Comparison of ENCODE assay signal across 11 cellular contexts in the genomic region with DNA sequence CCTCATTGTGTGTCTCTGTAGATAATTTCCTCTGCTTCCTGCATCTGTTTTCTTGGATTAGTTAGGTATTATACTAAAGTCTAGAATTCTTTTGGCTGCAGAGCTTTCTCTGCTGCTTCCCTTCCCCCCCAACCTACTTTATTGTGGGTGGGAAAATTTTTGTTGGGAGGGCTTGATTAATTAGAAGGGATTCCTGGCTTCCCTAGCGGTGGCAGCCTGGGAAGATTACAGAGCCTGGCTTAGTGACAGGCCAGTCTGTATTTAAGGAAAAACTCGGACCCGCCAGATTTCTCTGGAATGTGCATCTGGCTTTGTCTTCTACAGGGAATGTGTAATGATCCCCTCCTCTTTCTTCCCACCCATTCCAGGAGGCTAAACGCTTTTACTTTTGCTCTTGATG. TPM values are rescaled to one million over a fixed set of nuclear protein-coding genes. Genes with fewer than 3 reads are reported as not detected.
DNase-seq lines count a peak whose midpoint lies in the region; ATAC-seq and TF ChIP-seq lines count a peak whose summit lies in the region.
"Had no signal": no experiment of that assay in that cellular context is flagged by ENCODE, and none has a peak within 500 bp of the region (broad histone marks: within the 10 kb centered on the region; RNA-seq: fewer than 3 reads in every experiment).

No MANE protein-coding gene starts in this region.

- no peak for TF ChIP-seq POLR2A in esophagus muscularis mucosa (IDR thresholded peaks at IDR 0.05; ENCODE audit: low read depth)
- no peak for TF ChIP-seq POLR2A in vagina (IDR thresholded peaks at IDR 0.05)

- peaks cover 16% of the 10 kb centered on the region for H3K4me1 Mint-ChIP-seq in activated CD8-positive, alpha-beta T cell treated with anti-CD3 and anti-CD28 coated beads, Interleukin-2, amount 10 ng/mL, durations not matched to agents 7 days and 5 days (ENCODE audit: low read depth)

- H3K4me2 ChIP-seq in mesendoderm (ENCODE audit: low read length): no peak overlapping the region

- peak overlapping the region; percentile 16 for H3K4ac ChIP-seq in mesendoderm (ENCODE audit: low read depth, low read length)

- no peak for TF ChIP-seq CTCF in cardiac muscle cell (IDR thresholded peaks at IDR 0.05; ENCODE audit: low read depth, low read length)
- no peak for TF ChIP-seq CTCF in esophagus muscularis mucosa (IDR thresholded peaks at IDR 0.05)
- no peak for TF ChIP-seq CTCF in vagina (IDR thresholded peaks at IDR 0.05)

- no peaks in the 10 kb centered on the region for H3K9me3 Mint-ChIP-seq in activated CD8-positive, alpha-beta T cell treated with anti-CD3 and anti-CD28 coated beads, Interleukin-2, amount 10 ng/mL, durations not matched to agents 7 days and 5 days (ENCODE audit: insufficient read depth)

- POLR2A ChIA-PET in activated CD8-positive, alpha-beta T cell treated with anti-CD3 and anti-CD28 coated beads, Interleukin-2, amount 10 ng/mL, durations not matched to agents 7 days and 5 days (lab: Charles Lee): no interaction called here

- H3K4me1 ChIP-seq in cardiac muscle cell (ENCODE audit: low read depth): no peaks in the 10 kb centered on the region
- H3K4me1 ChIP-seq in esophagus muscularis mucosa: peaks cover 5 to 37% (median 22%) of the 10 kb centered on the region in 4 donors
- H3K4me1 ChIP-seq in mesendoderm (ENCODE audit: control insufficient read depth, low read depth, low read length): peaks cover 8% of the 10 kb centered on the region
- H3K4me1 ChIP-seq in vagina: peaks cover 30% of the 10 kb centered on the region

- H3K27ac ChIP-seq in cardiac muscle cell: no peak overlapping the region
- H3K27ac ChIP-seq in esophagus muscularis mucosa (replicated peaks in 1 of 4): peak overlapping the region in 3 of 4 donors; percentile 7 to 31 (median 19)
- peak overlapping the region; percentile 61 for H3K27ac ChIP-seq in mesendoderm (ENCODE audit: low read depth, low read length)
- peak overlapping the region; percentile 61 for H3K27ac ChIP-seq in vagina
- H3K27ac ChIP-seq: VCaP had no signal

- no peak overlapping the region for H3K23ac ChIP-seq in mesendoderm (ENCODE audit: low read length)

- no peak overlapping the region for H3K4me3 Mint-ChIP-seq in activated CD8-positive, alpha-beta T cell treated with anti-CD3 and anti-CD28 coated beads, Interleukin-2, amount 10 ng/mL, durations not matched to agents 7 days and 5 days
- H3K4me3 Mint-ChIP-seq: naive thymus-derived CD8-positive, alpha-beta T cell had no signal

- TF ChIP-seq EP300 in esophagus muscularis mucosa (IDR thresholded peaks at IDR 0.05): no peak

- H3K36me3 ChIP-seq in cardiac muscle cell (no peaks in the 10 kb centered on the region), esophagus muscularis mucosa (no peaks in the 10 kb centered on the region), mesendoderm (ENCODE audit: control insufficient read depth, insufficient read depth, low read length) (no peaks in the 10 kb centered on the region), vagina (no peaks in the 10 kb centered on the region)

- H3K79me2 ChIP-seq in mesendoderm (ENCODE audit: control insufficient read depth, insufficient read depth, low read length): no peaks in the 10 kb centered on the region

- no peak for ATAC-seq in HG03565 (IDR thresholded peaks at IDR 0.05; ENCODE audit: unreplicated experiment)
- no peak for ATAC-seq in activated CD8-positive, alpha-beta T cell treated with anti-CD3 and anti-CD28 coated beads, Interleukin-2, amount 10 ng/mL, durations not matched to agents 7 days and 5 days
- ATAC-seq: naive thymus-derived CD8-positive, alpha-beta T cell had no signal

- DNase-seq in cardiac muscle cell (ENCODE audit: low read depth in 1 of 2, low spot score in 1 of 2): peak; percentile 7 to 58
- DNase-seq in cardiac septum (ENCODE audit: low spot score): no peak
- DNase-seq in esophagus muscularis mucosa (ENCODE audit: extremely low spot score): no peak
- DNase-seq in mesendoderm: peak; percentile 90
- DNase-seq in vagina (ENCODE audit: extremely low spot score in 2 of 2): no peak
- no peak for DNase-seq in NCI-H1694 treated with DMSO at 0.1 percent for 48 hours (lab: John Stamatoyannopoulos, UW)
- DNase-seq in activated CD8-positive, alpha-beta T cell treated with anti-CD3 and anti-CD28 coated beads, Interleukin-2, amount 10 ng/mL, durations not matched to agents 7 days and 5 days: no peak
- DNase-seq: GOT3; naive thymus-derived CD8-positive, alpha-beta T cell had no signal

- no peak overlapping the region for H4K8ac ChIP-seq in mesendoderm (ENCODE audit: low read depth, low read length)

- H3K9me3 ChIP-seq in cardiac muscle cell (ENCODE audit: low read depth): no peaks in the 10 kb centered on the region
- no peaks in the 10 kb centered on the region for H3K9me3 ChIP-seq in esophagus muscularis mucosa
- no peaks in the 10 kb centered on the region for H3K9me3 ChIP-seq in vagina

- intact Hi-C loops in cardiac septum (cut with DNase I): loop anchor here (5.0 kb wide), 2 partner anchors 81 to 801 kb away; no protein-coding TSS in a partner anchor
- intact Hi-C loops in esophagus muscularis mucosa (cut with DNase I): no loop called here
- intact Hi-C loops in vagina (cut with DNase I): loop anchor here (10.0 kb wide), 1 partner anchor 808 kb away; no protein-coding TSS in a partner anchor

- no peaks in the 10 kb centered on the region for H3K27me3 Mint-ChIP-seq in activated CD8-positive, alpha-beta T cell treated with anti-CD3 and anti-CD28 coated beads, Interleukin-2, amount 10 ng/mL, durations not matched to agents 7 days and 5 days (ENCODE audit: low read depth)
- H3K27me3 Mint-ChIP-seq: naive thymus-derived CD8-positive, alpha-beta T cell had no signal

- H3K27me3 ChIP-seq in cardiac muscle cell (no peaks in the 10 kb centered on the region), esophagus muscularis mucosa (no peaks in the 10 kb centered on the region), mesendoderm (ENCODE audit: insufficient read depth, low read length, poor library complexity) (no peaks in the 10 kb centered on the region), vagina (no peaks in the 10 kb centered on the region)

- peak overlapping the region; percentile 27 for H3K56ac ChIP-seq in mesendoderm (ENCODE audit: low read length)

- H3K9ac ChIP-seq in mesendoderm (ENCODE audit: low read length): peak overlapping the region; percentile 20

- H3K79me1 ChIP-seq in mesendoderm (ENCODE audit: low read length): peaks cover 2% of the 10 kb centered on the region

- no peak overlapping the region for H2BK5ac ChIP-seq in mesendoderm (ENCODE audit: low read length)

- H3K4me3 ChIP-seq in cardiac muscle cell (no peak overlapping the region), esophagus muscularis mucosa (no peak overlapping the region), mesendoderm (ENCODE audit: low read length) (no peak overlapping the region), vagina (no peak overlapping the region)

- WGBS in esophagus muscularis mucosa: 56% methylated on average over 4 of the region's 4 CpGs
- no CpG with 5 or more reads among the region's 4 CpGs for WGBS in mesendoderm (ENCODE audit: extremely low coverage, insufficient coverage, low lambda C conversion rate)

- no peak overlapping the region for H4K5ac ChIP-seq in mesendoderm (ENCODE audit: low read length)

- CTCF ChIA-PET in activated CD8-positive, alpha-beta T cell treated with anti-CD3 and anti-CD28 coated beads, Interleukin-2, amount 10 ng/mL, durations not matched to agents 7 days and 5 days (lab: Charles Lee): interaction anchor here (1.1 kb wide), 1 partner anchor 144 kb away, joined by 3 read pairs; no protein-coding TSS in a partner anchor

- peak overlapping the region; percentile 39 for H3K18ac ChIP-seq in mesendoderm (ENCODE audit: low read length)

- no peak overlapping the region for H2BK120ac ChIP-seq in mesendoderm (ENCODE audit: low read depth, low read length)

- H2BK15ac ChIP-seq in mesendoderm (replicated peaks; ENCODE audit: low read depth): peak overlapping the region; percentile 92

- H3K36me3 Mint-ChIP-seq in activated CD8-positive, alpha-beta T cell treated with anti-CD3 and anti-CD28 coated beads, Interleukin-2, amount 10 ng/mL, durations not matched to agents 7 days and 5 days (ENCODE audit: low read depth): peaks cover 13% of the 10 kb centered on the region

- no peak overlapping the region for H3K27ac Mint-ChIP-seq in activated CD8-positive, alpha-beta T cell treated with anti-CD3 and anti-CD28 coated beads, Interleukin-2, amount 10 ng/mL, durations not matched to agents 7 days and 5 days
- H3K27ac Mint-ChIP-seq: naive thymus-derived CD8-positive, alpha-beta T cell had no signal

- H2AK5ac ChIP-seq in mesendoderm (ENCODE audit: low read length): no peak overlapping the region

RNA-seq across cellular contexts. Expression of a gene that starts 31.2 kb away (rescaled TPM):
- total RNA-seq in cardiac muscle cell (3.3 and 4.1 TPM in 2 replicates), cardiac septum (2.3 TPM), esophagus muscularis mucosa (1 to 10 TPM; 1.2 to 2.1 (median 1.5) TPM), vagina (4.9 TPM)
- 2.5 and 2.7 TPM in 2 replicates for polyA plus RNA-seq in cardiac muscle cell
- polyA plus RNA-seq in mesendoderm (2013, experiment 1 of 2): 2.2 TPM
- 2.4 TPM for polyA plus RNA-seq in mesendoderm (2013, experiment 2 of 2)
- total RNA-seq in activated CD8-positive, alpha-beta T cell treated with anti-CD3 and anti-CD28 coated beads, Interleukin-2, amount 10 ng/mL, durations not matched to agents 7 days and 5 days: 1 to 10 TPM; 8.8 to 8.9 TPM

RNA-seq across cellular contexts. Expression of a gene that starts 32.3 kb away (rescaled TPM):
- 8.7 and 9.1 TPM in 2 replicates for total RNA-seq in cardiac muscle cell
- polyA plus RNA-seq in cardiac muscle cell: 33.0 and 45.9 TPM in 2 replicates
- 15.9 TPM for total RNA-seq in cardiac septum
- 10 to 100 TPM; 14.1 to 19.3 (median 16.7) TPM for total RNA-seq in esophagus muscularis mucosa
- 12.4 TPM for polyA plus RNA-seq in mesendoderm (2013, experiment 1 of 2)
- 12.7 TPM for polyA plus RNA-seq in mesendoderm (2013, experiment 2 of 2)
- total RNA-seq in vagina: 12.5 TPM
- 1 to 10 TPM; 7.4 to 7.8 TPM for total RNA-seq in activated CD8-positive, alpha-beta T cell treated with anti-CD3 and anti-CD28 coated beads, Interleukin-2, amount 10 ng/mL, durations not matched to agents 7 days and 5 days

Comparison
In these comparisons a context has a peak if more than half of its experiments do, and no peak if none do; other contexts are left out.
1. DNase-seq: peak in cardiac muscle cell (2 of 2) and mesendoderm (single experiment); none in cardiac septum (single experiment), esophagus muscularis mucosa (single experiment), vagina (0 of 2), NCI-H1694 treated with DMSO at 0.1 percent for 48 hours (single experiment) and activated CD8-positive, alpha-beta T cell treated with anti-CD3 and anti-CD28 coated beads, Interleukin-2, amount 10 ng/mL, durations not matched to agents 7 days and 5 days (single experiment).